In genomic region chr3:133362539-133362938, GRCh38 we compare ENCODE assay signal across 24 cellular contexts. TPM values are rescaled to one million over a fixed set of nuclear protein-coding genes. Genes with fewer than 3 reads are reported as not detected.
"Had no signal": no experiment of that assay in that cellular context is flagged by ENCODE, and none has a peak within 500 bp of the region (broad histone marks: within the 10 kb centered on the region; RNA-seq: fewer than 3 reads in every experiment).

No MANE protein-coding gene starts in this region.

- H3K4me1 Mint-ChIP-seq: activated naive CD4-positive, alpha-beta T cell treated with anti-CD3 and anti-CD28 coated beads, Interleukin-2, amount 50 U/mL, for 24 hours; naive B cell had no signal

- H3K36me3 ChIP-seq: esophagus squamous epithelium, left ventricle myocardium inferior, pancreas, sigmoid colon, stomach, thoracic aorta had no signal

- H3K9me3 ChIP-seq: body of pancreas, esophagus squamous epithelium, left ventricle myocardium inferior, pancreas, sigmoid colon, stomach, thoracic aorta had no signal

- H3K27me3 Mint-ChIP-seq: activated CD8-positive, alpha-beta T cell treated with anti-CD3 and anti-CD28 coated beads for 36 hours had no signal

- ATAC-seq: activated CD8-positive, alpha-beta T cell treated with anti-CD3 and anti-CD28 coated beads for 36 hours; activated T-cell treated with anti-CD3 and anti-CD28 coated beads, Interleukin-2, amount 50 U/mL, for 4 hours; body of pancreas; pancreas had no signal

- H3K9me3 Mint-ChIP-seq: activated CD8-positive, alpha-beta T cell treated with anti-CD3 and anti-CD28 coated beads for 36 hours; activated naive CD4-positive, alpha-beta T cell treated with anti-CD3 and anti-CD28 coated beads, Interleukin-2, amount 50 U/mL, for 24 hours; activated T-cell treated with anti-CD3 and anti-CD28 coated beads, Interleukin-2, amount 50 U/mL, for 4 hours; naive B cell had no signal

- H3K27ac ChIP-seq: body of pancreas, esophagus squamous epithelium, left ventricle myocardium inferior, pancreas, sigmoid colon, stomach, thoracic aorta had no signal

- DNase-seq: activated CD8-positive, alpha-beta T cell treated with anti-CD3 and anti-CD28 coated beads for 36 hours; activated effector memory CD4-positive, alpha-beta T cell treated with anti-CD3 and anti-CD28 coated beads, Interleukin-2, amount 50 U/mL, for 16 hours; activated T-cell treated with anti-CD3 and anti-CD28 coated beads, Interleukin-2, amount 50 U/mL, for 4 hours; amniotic stem cell; body of pancreas; cortex of kidney; effector CD8-positive, alpha-beta T cell; esophagus squamous epithelium; hippocampal formation; left ventricle myocardium inferior; naive B cell; pancreas; sigmoid colon; stimulated activated CD4-positive, alpha-beta T cell treated with anti-CD3 and anti-CD28 coated beads, Interleukin-1b, Interleukin-23, amount 100 ng/mL, for 48 hours; stomach; T-helper 9 cell had no signal

- H3K4me3 Mint-ChIP-seq: activated CD8-positive, alpha-beta T cell treated with anti-CD3 and anti-CD28 coated beads for 36 hours; activated naive CD4-positive, alpha-beta T cell treated with anti-CD3 and anti-CD28 coated beads, Interleukin-2, amount 50 U/mL, for 24 hours; activated T-cell treated with anti-CD3 and anti-CD28 coated beads, Interleukin-2, amount 50 U/mL, for 4 hours; naive B cell had no signal

- H3K4me3 ChIP-seq: body of pancreas, esophagus squamous epithelium, left ventricle myocardium inferior, pancreas, sigmoid colon, stomach, thoracic aorta had no signal

- H3K27me3 ChIP-seq: body of pancreas, esophagus squamous epithelium, pancreas, sigmoid colon, stomach had no signal

- H3K36me3 Mint-ChIP-seq: activated naive CD4-positive, alpha-beta T cell treated with anti-CD3 and anti-CD28 coated beads, Interleukin-2, amount 50 U/mL, for 24 hours; naive B cell had no signal

- H3K4me1 ChIP-seq: body of pancreas, esophagus squamous epithelium, left ventricle myocardium inferior, pancreas, sigmoid colon, stomach had no signal

- H3K27ac Mint-ChIP-seq: activated CD8-positive, alpha-beta T cell treated with anti-CD3 and anti-CD28 coated beads for 36 hours; activated naive CD4-positive, alpha-beta T cell treated with anti-CD3 and anti-CD28 coated beads, Interleukin-2, amount 50 U/mL, for 24 hours; naive B cell had no signal

RNA-seq across cellular contexts. Expression of gene BFSP2, which starts 37.3 kb away (rescaled TPM):
- total RNA-seq: activated T-cell treated with anti-CD3 and anti-CD28 coated beads, Interleukin-2, amount 50 U/mL, for 4 hours; body of pancreas; endothelial cell of umbilical vein; esophagus squamous epithelium; fibroblast of villous mesenchyme; glomerular endothelial cell; kidney epithelial cell; left ventricle myocardium inferior; mononuclear cell; pancreas; sigmoid colon; stomach; thoracic aorta; ureter had no signal
